Comparison of ENCODE assay signal across 13 cellular contexts in genomic region chr2:60488291-60488690, GRCh38.
DNase-seq lines count a peak whose midpoint lies in the region; ATAC-seq and TF ChIP-seq lines count a peak whose summit lies in the region.
"Had no signal": no experiment of that assay in that cellular context is flagged by ENCODE, and none has a peak within 500 bp of the region (broad histone marks: within the 10 kb centered on the region; RNA-seq: fewer than 3 reads in every experiment).

No MANE protein-coding gene starts in this region.

- H3K4me1 ChIP-seq in neuronal stem cell (ENCODE audit: control insufficient read depth in 2 of 2, insufficient read depth in 1 of 2, low read depth in 1 of 2, low read length in 2 of 2) = peaks cover 0 to 8% of the 10 kb centered on the region in 2 donors

- no peak overlapping the region for H3K18ac ChIP-seq in neuronal stem cell (ENCODE audit: low read length)

- POLR2A ChIA-PET in GM10248 (lab: Yijun Ruan, JAX) = no interaction called here

- H2BK120ac ChIP-seq in neuronal stem cell (ENCODE audit: low read depth, low read length) = no peak overlapping the region

- H2BK5ac ChIP-seq in neuronal stem cell (ENCODE audit: low read length) = no peak overlapping the region

- no peaks in the 10 kb centered on the region for H3K27me3 ChIP-seq in neuronal stem cell (ENCODE audit: control insufficient read depth in 3 of 3, insufficient read depth in 3 of 3, low read depth in 1 of 3, low read length in 3 of 3)

- no peaks in the 10 kb centered on the region for H3K79me1 ChIP-seq in neuronal stem cell (ENCODE audit: low read depth, low read length)

- H2AK5ac ChIP-seq in neuronal stem cell (ENCODE audit: low read depth, low read length) = no peak overlapping the region

- no peak overlapping the region for H3K4me2 ChIP-seq in neuronal stem cell (ENCODE audit: insufficient read depth, low read length, poor library complexity, severe bottlenecking)

- no peak overlapping the region for H3K14ac ChIP-seq in neuronal stem cell (ENCODE audit: low read length)

- no peak overlapping the region for H3K9ac ChIP-seq in neuronal stem cell (ENCODE audit: low read depth, low read length, poor library complexity)

- H3K4ac ChIP-seq in neuronal stem cell (ENCODE audit: low read length) = no peak overlapping the region

- H3K27ac ChIP-seq in neuronal stem cell (replicated peaks; ENCODE audit: low read length) = no peak overlapping the region

- no peak overlapping the region for H2BK15ac ChIP-seq in neuronal stem cell (ENCODE audit: low read length)

- no peaks in the 10 kb centered on the region for H3K36me3 ChIP-seq in neuronal stem cell (replicated peaks in 1 of 2; ENCODE audit: control insufficient read depth in 2 of 2, insufficient read depth in 2 of 2, low read length in 2 of 2)

- TF ChIP-seq CTCF in GM10248 (IDR thresholded peaks at IDR 0.05; ENCODE audit: control extremely low read depth, extremely low read depth, low read depth, missing control alignments) = no peak

- no peak overlapping the region for H3K4me3 ChIP-seq in neuronal stem cell (ENCODE audit: low read length in 2 of 2)

- no peak overlapping the region for H2AFZ ChIP-seq in neuronal stem cell (ENCODE audit: low read length)

- H3K23ac ChIP-seq in neuronal stem cell (ENCODE audit: low read depth, low read length, poor library complexity) = no peak overlapping the region

- no peak overlapping the region for H4K8ac ChIP-seq in neuronal stem cell (ENCODE audit: low read depth, low read length)

- no peak overlapping the region for H2BK12ac ChIP-seq in neuronal stem cell (ENCODE audit: low read length)

- H3K9me3 ChIP-seq in neuronal stem cell (replicated peaks in 1 of 2; ENCODE audit: control insufficient read depth in 2 of 2, insufficient read depth in 1 of 2, low read depth in 1 of 2, low read length in 2 of 2) = no peaks in the 10 kb centered on the region

- ATAC-seq in GM19025 (IDR thresholded peaks at IDR 0.05; ENCODE audit: low read depth, unreplicated experiment) (peak; percentile 65), HG02763 (IDR thresholded peaks at IDR 0.05; ENCODE audit: unreplicated experiment) (peak; percentile 49), HG03520 (IDR thresholded peaks at IDR 0.05; ENCODE audit: unreplicated experiment) (peak; percentile 58), GM19467 (IDR thresholded peaks at IDR 0.05; ENCODE audit: unreplicated experiment) (no peak)
- ATAC-seq: left ventricle myocardium superior had no signal

- DNase-seq in GM10248 (ENCODE audit: extremely low spot score) (peak; percentile 40), cerebellum (ENCODE audit: low spot score) (no peak), neuronal stem cell (ENCODE audit: low spot score) (no peak), DMS 273 (lab: John Stamatoyannopoulos, UW; ENCODE audit: unreplicated experiment) (no peak)
- DNase-seq: activated CD4-positive, alpha-beta T cell treated with anti-CD3 and anti-CD28 coated beads for 48 hours; DMS79 treated with DMSO at 0.1 percent for 48 hours; left ventricle myocardium superior; OCI-M1; T-helper 1 cell had no signal

- WGBS in neuronal stem cell (ENCODE audit: extremely low coverage in 2 of 2, insufficient read length in 2 of 2, insufficient replicate concordance in 1 of 2), 2 donors = no CpG with 5 or more reads among the region's 3 CpGs

- CTCF ChIA-PET in GM10248 (lab: Yijun Ruan, JAX) = interaction anchor here (1.0 kb wide), 1 partner anchor 49 kb away, joined by 3 read pairs; no protein-coding TSS in a partner anchor

- no peak overlapping the region for H4K91ac ChIP-seq in neuronal stem cell (ENCODE audit: low read depth, low read length, poor library complexity)
